ENCODE assay signal across 8 cellular contexts in genomic region chr10:121974535-121975294, GRCh38. TPM values are rescaled to one million over a fixed set of nuclear protein-coding genes. Genes with fewer than 3 reads are reported as not detected.
DNase-seq lines count a peak whose midpoint lies in the region; ATAC-seq and TF ChIP-seq lines count a peak whose summit lies in the region.

Gene NSMCE4A, minus strand, starts transcription at chr10:121975217. Its CDS starts 52 bp downstream, at chr10:121975165.

- H3K4me3 ChIP-seq in H7 (ENCODE audit: insufficient read depth, low read depth, low read length) (peak within 1 kb of the TSS; percentile 83), left ventricle myocardium inferior (peak within 1 kb of the TSS; percentile 90), psoas muscle (peak within 1 kb of the TSS; percentile 75)

- H3K36me3 ChIP-seq in H7 (replicated peaks; ENCODE audit: control insufficient read depth, insufficient read depth, low read length): no peaks in the 10 kb centered on the region
- peaks cover 17% of the 10 kb centered on the region for H3K36me3 ChIP-seq in left ventricle myocardium inferior
- H3K36me3 ChIP-seq in psoas muscle (ENCODE audit: insufficient read depth in 1 of 2, low read depth in 1 of 2): peaks cover 3 to 29% of the 10 kb centered on the region in 2 donors

- DNase-seq in GM10266 (ENCODE audit: extremely low spot score): peak; percentile 94
- DNase-seq in H7: peak; percentile 88
- DNase-seq in LoVo (ENCODE audit: low spot score): peak; percentile 70
- peak; percentile 36 for DNase-seq in amniotic stem cell (lab: John Stamatoyannopoulos, UW)
- peak; percentile 81 for DNase-seq in left ventricle myocardium inferior
- peak; percentile 84 to 93 for DNase-seq in psoas muscle
- peak; percentile 81 for DNase-seq in ureter (ENCODE audit: low spot score)

- H3K36me3 Mint-ChIP-seq in T-helper 1 cell treated with Interleukin-12 subunit alpha and Interleukin-12 subunit beta and Interleukin-4 antibody, amounts not matched to agents 30 μg/mL and 1 μg/mL, for 36 hours (ENCODE audit: low read depth): peaks cover 4% of the 10 kb centered on the region

- H3K27me3 ChIP-seq in H7 (ENCODE audit: control insufficient read depth, insufficient read depth, low read length) (no peaks in the 10 kb centered on the region), left ventricle myocardium inferior (ENCODE audit: low read depth) (no peaks in the 10 kb centered on the region), psoas muscle (ENCODE audit: insufficient read depth in 3 of 3, low read length in 2 of 3) (no peaks in the 10 kb centered on the region)

- peak within 1 kb of the TSS; percentile 87 for H3K4me3 Mint-ChIP-seq in T-helper 1 cell treated with Interleukin-12 subunit alpha and Interleukin-12 subunit beta and Interleukin-4 antibody, amounts not matched to agents 30 μg/mL and 1 μg/mL, for 36 hours

- H3K27me3 Mint-ChIP-seq in T-helper 1 cell treated with Interleukin-12 subunit alpha and Interleukin-12 subunit beta and Interleukin-4 antibody, amounts not matched to agents 30 μg/mL and 1 μg/mL, for 36 hours (ENCODE audit: low read depth): no peaks in the 10 kb centered on the region

- H3K27ac Mint-ChIP-seq in T-helper 1 cell treated with Interleukin-12 subunit alpha and Interleukin-12 subunit beta and Interleukin-4 antibody, amounts not matched to agents 30 μg/mL and 1 μg/mL, for 36 hours: peak within 1 kb of the TSS; percentile 26

- peaks cover 13% of the 10 kb centered on the region for H3K4me1 Mint-ChIP-seq in T-helper 1 cell treated with Interleukin-12 subunit alpha and Interleukin-12 subunit beta and Interleukin-4 antibody, amounts not matched to agents 30 μg/mL and 1 μg/mL, for 36 hours (ENCODE audit: low read depth)

- H3K27ac ChIP-seq in left ventricle myocardium inferior (replicated peaks) (peak within 1 kb of the TSS; percentile 98), psoas muscle (peak within 1 kb of the TSS; percentile 89)

- intact Hi-C loops in left ventricle myocardium inferior (cut with micrococcal nuclease): no loop called here
- intact Hi-C loops in psoas muscle (cut with DNase I): loop anchor here (2.0 to 10.0 kb wide), 4 partner anchors 46 to 140 kb away; partner anchors contain the start of gene ATE1 (in 2 of the 2)

- H3K4me1 ChIP-seq in left ventricle myocardium inferior (peaks cover 37% of the 10 kb centered on the region), psoas muscle (peaks cover 14% of the 10 kb centered on the region)

- TF ChIP-seq CTCF in GM10266 (IDR thresholded peaks at IDR 0.05; ENCODE audit: control insufficient read depth, insufficient read depth, low read depth, missing control alignments) (peak; percentile 84), left ventricle myocardium inferior (IDR thresholded peaks at IDR 0.05; ENCODE audit: borderline replicate concordance) (no peak), psoas muscle (IDR thresholded peaks at IDR 0.05) (no peak)

- H3K9me3 ChIP-seq in left ventricle myocardium inferior (replicated peaks) (no peaks in the 10 kb centered on the region), psoas muscle (no peaks in the 10 kb centered on the region)

- H3K9me3 Mint-ChIP-seq in T-helper 1 cell treated with Interleukin-12 subunit alpha and Interleukin-12 subunit beta and Interleukin-4 antibody, amounts not matched to agents 30 μg/mL and 1 μg/mL, for 36 hours: peaks cover 10% of the 10 kb centered on the region

- ATAC-seq in psoas muscle: peak; percentile 89 to 94 (median 90)

- WGBS in psoas muscle, 3 donors: 0 to 1% (median 0%) methylated on average over 67 to 101 of the region's 101 CpGs

RNA-seq across cellular contexts. Expression of gene NSMCE4A, which starts in this region (rescaled TPM):
- 85.0 and 99.4 TPM in 2 replicates for total RNA-seq in H7 (2014; rRNA removed; shearing (Covaris generic))
- 24.1 TPM for total RNA-seq in left ventricle myocardium inferior
- total RNA-seq in psoas muscle: 10 to 100 TPM; 10.7 to 17.7 (median 14.6) TPM
- 10 to 100 TPM; 11.9 to 41.9 (median 21.2) TPM for polyA plus RNA-seq in psoas muscle
- 73.7 TPM for total RNA-seq in ureter

Comparison
In these comparisons a context has a peak if more than half of its experiments do, and no peak if none do; other contexts are left out.
1. Peak in every context shown above with its lines: DNase-seq, ATAC-seq, H3K4me3 ChIP-seq and H3K27ac ChIP-seq.
2. DNase-seq: peak in every context shown above with its lines; median percentile 94 in GM10266; 88 in psoas muscle; 88 in H7; 81 in left ventricle myocardium inferior; 81 in ureter; 70 in LoVo; 36 in amniotic stem cell.